ENCODE assay signal across 8 cellular contexts in the genomic region with DNA sequence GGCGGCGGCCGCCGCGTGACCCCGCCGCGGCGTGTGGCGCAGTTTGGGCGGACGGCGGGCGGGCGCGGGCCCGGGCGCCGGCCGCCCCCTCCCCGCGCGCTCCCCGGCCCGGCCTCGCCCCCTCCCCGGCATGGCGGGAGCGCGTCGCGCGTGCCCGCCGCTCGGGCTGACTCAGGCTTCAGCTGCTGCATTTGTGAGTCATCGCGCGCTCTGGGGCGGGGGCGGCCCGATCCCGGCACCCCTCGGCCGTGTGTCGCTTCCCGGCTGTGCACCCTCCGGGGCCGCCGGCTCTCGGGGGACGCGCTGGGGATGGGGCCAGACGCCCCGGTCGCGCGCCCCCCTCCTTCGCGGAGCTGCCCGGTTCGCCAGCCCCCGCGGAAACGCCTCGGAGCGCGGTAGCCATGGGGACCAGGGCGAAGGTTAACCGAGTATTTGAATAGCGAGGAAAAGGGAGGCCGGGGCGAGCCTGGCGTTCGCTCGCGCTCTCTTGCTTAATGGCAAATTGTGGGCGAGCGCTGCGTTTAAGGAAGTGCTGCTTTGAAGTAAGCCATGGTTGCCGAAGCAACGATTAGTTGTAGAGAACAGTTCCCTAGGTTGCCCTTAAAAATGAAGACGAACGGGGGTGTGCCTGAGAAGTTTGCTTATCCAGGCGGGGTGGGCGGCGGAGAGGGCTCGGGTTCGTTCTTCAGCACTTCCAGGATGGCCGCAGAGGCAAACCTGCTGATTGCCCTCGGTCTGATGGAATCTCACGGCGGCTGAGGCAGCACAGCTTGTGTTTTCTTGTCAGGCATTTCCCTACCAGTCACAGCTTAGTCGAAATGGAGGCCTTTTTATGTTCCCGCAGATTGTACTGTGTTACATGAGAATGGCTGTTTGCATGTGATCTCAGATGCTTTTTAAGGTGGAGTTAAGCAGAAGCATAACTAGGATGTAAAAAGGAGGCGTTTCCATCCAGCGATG. TPM values are rescaled to one million over a fixed set of nuclear protein-coding genes. Genes with fewer than 3 reads are reported as not detected.
DNase-seq lines count a peak whose midpoint lies in the region; ATAC-seq, FAIRE-seq and TF ChIP-seq lines count a peak whose summit lies in the region.

No MANE protein-coding gene starts in this region.

- no peak for TF ChIP-seq CTCF in ascending aorta (IDR thresholded peaks at IDR 0.05)

- FAIRE-seq in HTR-8/SVneo (lab: Jason Lieb, UNC), result no peak
- FAIRE-seq in urothelium cell line (lab: Jason Lieb, UNC), result no peak

- H3K9me3 ChIP-seq in CD4-positive, CD25-positive, alpha-beta regulatory T cell (ENCODE audit: control insufficient read depth in 2 of 2, low read length in 2 of 2), result no peaks in the 10 kb centered on the region
- H3K9me3 ChIP-seq in ascending aorta, result no peaks in the 10 kb centered on the region

- H3K4me3 ChIP-seq in CD4-positive, CD25-positive, alpha-beta regulatory T cell (ENCODE audit: low read depth, low read length), result peak overlapping the region; percentile 95
- H3K4me3 ChIP-seq in ascending aorta (peak overlapping the region; percentile 96 to 97), rectal smooth muscle tissue (ENCODE audit: low read length) (peak overlapping the region; percentile 83)

- ATAC-seq in CD4-positive, CD25-positive, alpha-beta regulatory T cell (ENCODE audit: low read depth in 2 of 2), result peak; percentile 33
- ATAC-seq in GM19467 (IDR thresholded peaks at IDR 0.05; ENCODE audit: unreplicated experiment), result peak; percentile 23

- peaks cover 43% of the 10 kb centered on the region for H3K36me3 Mint-ChIP-seq in CD4-positive, CD25-positive, alpha-beta regulatory T cell

- H3K4me1 ChIP-seq in CD4-positive, CD25-positive, alpha-beta regulatory T cell (ENCODE audit: control insufficient read depth, insufficient read depth, low read length, poor library complexity, severe bottlenecking), result peaks cover 37% of the 10 kb centered on the region
- H3K4me1 ChIP-seq in ascending aorta (peaks cover 0 to 17% of the 10 kb centered on the region in 2 donors), rectal smooth muscle tissue (ENCODE audit: control insufficient read depth, insufficient read depth, low read length) (peaks cover 10% of the 10 kb centered on the region)

- no peaks in the 10 kb centered on the region for H3K27me3 ChIP-seq in CD4-positive, CD25-positive, alpha-beta regulatory T cell (ENCODE audit: control insufficient read depth, insufficient read depth, low read length)
- H3K27me3 ChIP-seq in ascending aorta, result no peaks in the 10 kb centered on the region
- no peaks in the 10 kb centered on the region for H3K27me3 ChIP-seq in rectal smooth muscle tissue (ENCODE audit: control insufficient read depth, insufficient read depth, low read length)

- DNase-seq in CD4-positive, CD25-positive, alpha-beta regulatory T cell, result peak; percentile 58 to 64 (median 63)
- DNase-seq in HTR-8/SVneo (ENCODE audit: insufficient read length, low spot score) (peak; percentile 64), T-helper 2 cell (peak; percentile 27 to 80 (median 54)), ascending aorta (ENCODE audit: low spot score in 2 of 2) (peak; percentile 46 to 87), hepatic stellate cell (ENCODE audit: low spot score) (peak; percentile 70), urothelium cell line (ENCODE audit: low spot score) (peak; percentile 78)

- H3K4me1 Mint-ChIP-seq in CD4-positive, CD25-positive, alpha-beta regulatory T cell, result peaks cover 25 to 60% (median 42%) of the 10 kb centered on the region in 4 donors

- peak overlapping the region; percentile 98 for H3K27ac ChIP-seq in CD4-positive, CD25-positive, alpha-beta regulatory T cell (ENCODE audit: insufficient read depth, low read length, poor library complexity, severe bottlenecking)
- H3K27ac ChIP-seq in ascending aorta (peak overlapping the region; percentile 100), rectal smooth muscle tissue (ENCODE audit: low read depth, low read length) (peak overlapping the region; percentile 100)

- peaks cover 0 to 2% (median 0%) of the 10 kb centered on the region in 7 donors for H3K9me3 Mint-ChIP-seq in CD4-positive, CD25-positive, alpha-beta regulatory T cell

- peaks cover 47% of the 10 kb centered on the region for H3K36me3 ChIP-seq in CD4-positive, CD25-positive, alpha-beta regulatory T cell (ENCODE audit: control insufficient read depth, insufficient read depth, low read length)
- H3K36me3 ChIP-seq in ascending aorta (peaks cover 44 to 45% of the 10 kb centered on the region in 2 donors), rectal smooth muscle tissue (ENCODE audit: control insufficient read depth, insufficient read depth, low read length) (peaks cover 40% of the 10 kb centered on the region)

- peaks cover 10% of the 10 kb centered on the region for H3K27me3 Mint-ChIP-seq in CD4-positive, CD25-positive, alpha-beta regulatory T cell

- intact Hi-C loops in ascending aorta (cut with DNase I), result loop anchor here (1.0 to 10.0 kb wide), 7 partner anchors 50 to 1370 kb away; partner anchors contain the start of genes CDC42BPB, DYNC1H1, HSP90AA1 and MARK3

- H3K4me3 Mint-ChIP-seq in CD4-positive, CD25-positive, alpha-beta regulatory T cell, result peak overlapping the region; percentile 92 to 100 (median 97)

- H3K9ac ChIP-seq in rectal smooth muscle tissue (ENCODE audit: low read length), result peak overlapping the region; percentile 61

- H3K27ac Mint-ChIP-seq in CD4-positive, CD25-positive, alpha-beta regulatory T cell, result peak overlapping the region; percentile 80 to 98 (median 96)

RNA-seq across cellular contexts. Expression of gene EIF5, which starts 0.9 kb away (rescaled TPM):
- 675 TPM for total RNA-seq in CD4-positive, CD25-positive, alpha-beta regulatory T cell
- 100 to 1,000 TPM; 364 to 387 (median 370) TPM for polyA plus RNA-seq in CD4-positive, CD25-positive, alpha-beta regulatory T cell
- total RNA-seq in ascending aorta, result 85.5 TPM

RNA-seq across cellular contexts. Expression of gene MARK3, which starts 50.3 kb away (rescaled TPM):
- total RNA-seq in CD4-positive, CD25-positive, alpha-beta regulatory T cell, result 147 TPM
- 10 to 100 TPM; 33.5 to 41.6 (median 36.1) TPM for polyA plus RNA-seq in CD4-positive, CD25-positive, alpha-beta regulatory T cell
- 78.1 TPM for total RNA-seq in ascending aorta

Comparison
In these comparisons a context has a peak if more than half of its experiments do, and no peak if none do; other contexts are left out.
1. Peak in every context shown above with its lines: DNase-seq, ATAC-seq, H3K4me3 ChIP-seq and H3K27ac ChIP-seq.